In genomic region chr5:123120197-123120596, GRCh38 we compare ENCODE assay signal across 1 cellular context.
TF ChIP-seq lines count a peak whose summit lies in the region.

No MANE protein-coding gene starts in this region.

TF ChIP-seq in GM23338, 12 proteins besides CTCF, POLR2A, EP300 and RAD21 (continued from another document):
- TF ChIP-seq ZNF462 (CRISPR knock-in tag; IDR thresholded peaks at IDR 0.05) (no peak), NANOG (IDR thresholded peaks at IDR 0.05; ENCODE audit: borderline replicate concordance) (no peak), REST (IDR thresholded peaks at IDR 0.05; ENCODE audit: unreplicated experiment) (no peak)
